In the genomic region with DNA sequence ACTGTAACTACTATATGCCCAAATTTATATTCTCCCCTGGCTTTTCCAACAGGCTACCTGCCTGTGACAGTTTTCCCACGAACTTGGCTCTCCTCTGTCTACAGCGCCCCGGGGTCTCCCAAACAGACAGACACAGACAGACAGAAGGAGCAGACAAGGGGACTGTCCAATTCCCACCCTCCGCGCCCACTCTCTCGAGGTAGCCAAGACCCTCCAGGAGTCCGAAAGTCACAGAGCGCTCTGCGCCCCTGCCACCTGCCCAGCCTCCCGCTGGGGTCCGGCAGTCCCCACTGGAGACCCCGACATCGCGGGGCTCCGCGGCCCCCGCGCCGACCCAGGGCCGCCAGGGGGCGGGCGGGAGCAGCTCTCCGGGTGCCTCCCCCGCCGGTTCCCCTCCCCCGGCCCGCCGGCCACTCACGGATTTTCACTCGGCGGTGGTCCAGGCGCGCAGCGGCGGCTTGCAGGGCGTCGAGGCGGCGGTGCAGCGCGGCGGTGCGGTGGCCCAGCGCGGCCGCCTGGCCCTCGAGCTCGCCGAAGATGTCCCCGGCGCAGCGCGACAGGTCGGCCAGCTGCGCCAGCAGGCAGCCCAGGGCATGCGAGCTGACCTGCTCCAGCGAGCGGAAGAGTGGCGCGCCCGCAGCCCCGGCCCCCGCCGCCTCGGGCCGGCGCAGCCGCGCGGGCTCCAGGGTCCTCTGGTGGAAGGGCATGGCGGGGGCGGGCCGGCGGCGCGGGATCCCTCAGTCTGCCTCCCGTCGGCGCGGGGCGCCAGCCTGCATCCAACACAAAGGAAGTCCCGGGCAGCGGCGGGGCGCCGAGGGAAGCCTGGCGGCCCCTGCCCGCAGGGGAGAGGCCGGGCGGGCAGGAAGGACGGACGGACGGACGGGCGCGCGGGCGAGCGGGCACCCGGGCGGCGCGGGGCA, we compare ENCODE assay signal across 1 cellular context.
A peak's percentile ranks its signal among the peaks of the same experiment; 100 is the strongest.
TF ChIP-seq lines count a peak whose summit lies in the region.

No MANE protein-coding gene starts in this region.

TF ChIP-seq in K562, 482 proteins besides CTCF, POLR2A, EP300 and RAD21 (continued from another document):
- TF ChIP-seq, protein P1, sequence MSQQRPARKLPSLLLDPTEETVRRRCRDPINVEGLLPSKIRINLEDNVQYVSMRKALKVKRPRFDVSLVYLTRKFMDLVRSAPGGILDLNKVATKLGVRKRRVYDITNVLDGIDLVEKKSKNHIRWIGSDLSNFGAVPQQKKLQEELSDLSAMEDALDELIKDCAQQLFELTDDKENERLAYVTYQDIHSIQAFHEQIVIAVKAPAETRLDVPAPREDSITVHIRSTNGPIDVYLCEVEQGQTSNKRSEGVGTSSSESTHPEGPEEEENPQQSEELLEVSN (IDR thresholded peaks at IDR 0.05; ENCODE audit: borderline replicate concordance in 1 of 2, extremely low read depth in 1 of 2, insufficient read depth in 1 of 2, insufficient read length in 1 of 2, low read depth in 1 of 2, low read length in 1 of 2, poor library complexity in 1 of 2, severe bottlenecking in 1 of 2): peak in 1 of 2 experiments; percentile 72
- TF ChIP-seq NRF1 (conservative IDR thresholded peaks at IDR 0.05 in 1 of 2, IDR thresholded peaks at IDR 0.05 in 1 of 2): peak in 1 of 2 experiments; percentile 32; a peak in 2 of 4 replicates
- TF ChIP-seq GATAD2B (IDR thresholded peaks at IDR 0.05; ENCODE audit: borderline replicate concordance): peak; percentile 48; the same call in 1 of the 2 replicates
- no peak for TF ChIP-seq ZNF707 (CRISPR knock-in tag; conservative IDR thresholded peaks at IDR 0.05)
- TF ChIP-seq KDM5B (IDR thresholded peaks at IDR 0.05; ENCODE audit: insufficient replicate concordance, low read depth, low read length): peak; percentile 17
- TF ChIP-seq, protein P2, sequence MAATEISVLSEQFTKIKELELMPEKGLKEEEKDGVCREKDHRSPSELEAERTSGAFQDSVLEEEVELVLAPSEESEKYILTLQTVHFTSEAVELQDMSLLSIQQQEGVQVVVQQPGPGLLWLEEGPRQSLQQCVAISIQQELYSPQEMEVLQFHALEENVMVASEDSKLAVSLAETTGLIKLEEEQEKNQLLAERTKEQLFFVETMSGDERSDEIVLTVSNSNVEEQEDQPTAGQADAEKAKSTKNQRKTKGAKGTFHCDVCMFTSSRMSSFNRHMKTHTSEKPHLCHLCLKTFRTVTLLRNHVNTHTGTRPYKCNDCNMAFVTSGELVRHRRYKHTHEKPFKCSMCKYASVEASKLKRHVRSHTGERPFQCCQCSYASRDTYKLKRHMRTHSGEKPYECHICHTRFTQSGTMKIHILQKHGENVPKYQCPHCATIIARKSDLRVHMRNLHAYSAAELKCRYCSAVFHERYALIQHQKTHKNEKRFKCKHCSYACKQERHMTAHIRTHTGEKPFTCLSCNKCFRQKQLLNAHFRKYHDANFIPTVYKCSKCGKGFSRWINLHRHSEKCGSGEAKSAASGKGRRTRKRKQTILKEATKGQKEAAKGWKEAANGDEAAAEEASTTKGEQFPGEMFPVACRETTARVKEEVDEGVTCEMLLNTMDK (IDR thresholded peaks at IDR 0.05; ENCODE audit: borderline replicate concordance, insufficient read depth, low read depth, low read length, poor library complexity, severe bottlenecking): peak; percentile 51
- TF ChIP-seq RBFOX2 (IDR thresholded peaks at IDR 0.05; ENCODE audit: low read depth, low read length): 0 out of 2 replicates have a peak, but pooled peaks have one; percentile 23
- TF ChIP-seq RB1 (IDR thresholded peaks at IDR 0.05; ENCODE audit: low read depth): 0 out of 2 replicates have a peak, but pooled peaks have one; percentile 23
- no peak for TF ChIP-seq ZFP36 (IDR thresholded peaks at IDR 0.05; ENCODE audit: low read depth, low read length, partially characterized antibody)
- peak; percentile 22; the same call in 1 of the 2 replicates for TF ChIP-seq PHF8 (IDR thresholded peaks at IDR 0.05; ENCODE audit: borderline replicate concordance, low read length)
- peak; percentile 55 for TF ChIP-seq PCBP1 (IDR thresholded peaks at IDR 0.05; ENCODE audit: low read depth, low read length, poor library complexity, severe bottlenecking)
- peak; percentile 28; the same call in 1 of the 2 replicates for TF ChIP-seq CXXC5 (CRISPR knock-in tag; IDR thresholded peaks at IDR 0.05)
